ENCODE assay signal across 8 cellular contexts in genomic region chr3:38164966-38165721, GRCh38. TPM values are rescaled to one million over a fixed set of nuclear protein-coding genes. Genes with fewer than 3 reads are reported as not detected.
DNase-seq lines count a peak whose midpoint lies in the region; ATAC-seq and TF ChIP-seq lines count a peak whose summit lies in the region.

Gene OXSR1, plus strand, starts transcription at chr3:38165537. Its CDS starts 340 bp downstream, at chr3:38165877.

- peak; percentile 85 for ATAC-seq in HG03442 (IDR thresholded peaks at IDR 0.05; ENCODE audit: unreplicated experiment)

- no peaks in the 10 kb centered on the region for H3K36me3 ChIP-seq in kidney epithelial cell (ENCODE audit: control insufficient read depth, insufficient read depth, low read length)

- peak within 1 kb of the TSS; percentile 90 for H3K4me3 ChIP-seq in kidney epithelial cell (ENCODE audit: low read depth, low read length)

- DNase-seq in Ammon's horn (ENCODE audit: low spot score) = peak; percentile 100
- peak; percentile 85 for DNase-seq in GM19238 (ENCODE audit: insufficient read length, low spot score)
- DNase-seq in NCI-H524 treated with DMSO at 0.1 percent for 48 hours (lab: John Stamatoyannopoulos, UW) = peak; percentile 95
- peak; percentile 95 to 96 for DNase-seq in activated CD4-positive, alpha-beta T cell treated with anti-CD3 and anti-CD28 coated beads for 4 hours
- peak; percentile 100 for DNase-seq in kidney epithelial cell (ENCODE audit: low read depth)
- DNase-seq in stimulated activated CD4-positive, alpha-beta T cell treated with anti-CD3 and anti-CD28 coated beads, Interleukin-15, amount 100 ng/mL, for 48 hours (ENCODE audit: low read depth in 2 of 2) = peak; percentile 94 to 95

- no peaks in the 10 kb centered on the region for H3K27me3 ChIP-seq in kidney epithelial cell (ENCODE audit: control insufficient read depth, insufficient read depth, low read length)

- H3K27ac ChIP-seq in cingulate gyrus (ENCODE audit: low read depth, low read length) = peak within 1 kb of the TSS; percentile 97

- TF ChIP-seq CTCF in kidney epithelial cell (IDR thresholded peaks at IDR 0.05; ENCODE audit: insufficient read depth, low read length, poor library complexity, severe bottlenecking) = no peak

RNA-seq across cellular contexts. Expression of gene OXSR1, which starts in this region (rescaled TPM):
- 38.1 and 41.9 TPM in 2 replicates for total RNA-seq in kidney epithelial cell

Comparison
In these comparisons a context has a peak if more than half of its experiments do, and no peak if none do; other contexts are left out.
1. Peak in every context shown above with its lines: DNase-seq, ATAC-seq, H3K4me3 ChIP-seq and H3K27ac ChIP-seq.